ENCODE assay signal across 22 cellular contexts in genomic region chr10:124383496-124383895, GRCh38.
"Had no signal": no experiment of that assay in that cellular context is flagged by ENCODE, and none has a peak within 500 bp of the region (broad histone marks: within the 10 kb centered on the region; RNA-seq: fewer than 3 reads in every experiment).

No MANE protein-coding gene starts in this region.

- H3K4me3 ChIP-seq: heart left ventricle, left ventricle myocardium inferior, lung, mucosa of descending colon, ovary, right atrium auricular region, right lobe of liver, spleen, suprapubic skin, thoracic aorta, tibial nerve, vagina had no signal

- H3K4me1 ChIP-seq: right lobe of liver had no signal

- ATAC-seq: heart left ventricle; mucosa of descending colon; naive thymus-derived CD4-positive, alpha-beta T cell; natural killer cell treated with Interleukin-12 subunit alpha and Interleukin-12 subunit beta and Interleukin-15 and Interleukin-18, amount 100 ng/mL, for 72 hours; right lobe of liver; stimulated activated memory B cell treated with anti-CD40 and anti-IgM and Interleukin-4, amounts not matched to agents 10 μg/mL and 1 μg/mL and 100 μg/mL, for 72 hours had no signal

- H3K36me3 ChIP-seq: heart left ventricle, left ventricle myocardium inferior, ovary, right atrium auricular region, right lobe of liver, spleen, suprapubic skin, thoracic aorta, tibial nerve, vagina had no signal

- H3K27ac ChIP-seq: heart left ventricle, left ventricle myocardium inferior, ovary, right atrium auricular region, right lobe of liver, spleen, suprapubic skin, thoracic aorta, tibial nerve, vagina had no signal

- H3K9me3 ChIP-seq: heart left ventricle, left ventricle myocardium inferior, mucosa of descending colon, ovary, right atrium auricular region, right lobe of liver, spleen, suprapubic skin, thoracic aorta, tibial nerve, vagina had no signal

- DNase-seq: heart left ventricle; immature natural killer cell; kidney; left ventricle myocardium inferior; mucosa of descending colon; naive thymus-derived CD4-positive, alpha-beta T cell; ovary; right lobe of liver; small intestine; spleen; stimulated activated CD4-positive, alpha-beta T cell treated with anti-CD3 and anti-CD28 coated beads, Interleukin-2, amount 100 ng/mL, for 48 hours; stimulated activated CD4-positive, alpha-beta T cell treated with anti-CD3 and anti-CD28 coated beads, Interleukin-4, amount 100 ng/mL, for 4 hours; stimulated activated CD8-positive, alpha-beta memory T cell treated with anti-CD3 and anti-CD28 coated beads, Interleukin-4, amount 100 ng/mL, for 48 hours; stimulated activated naive CD4-positive, alpha-beta T cell treated with Interleukin-2 at 50 U/mL for 16 hours had no signal

- H3K27me3 ChIP-seq: ovary, right atrium auricular region, right lobe of liver, vagina had no signal
